Comparison of ENCODE assay signal across 8 cellular contexts in genomic region chr7:114047889-114048288, GRCh38.
A peak's percentile ranks its signal among the peaks of the same experiment; 100 is the strongest.
DNase-seq lines count a peak whose midpoint lies in the region; ATAC-seq and TF ChIP-seq lines count a peak whose summit lies in the region.

No MANE protein-coding gene starts in this region.

- CTCF ChIA-PET in activated CD8-positive, alpha-beta T cell treated with anti-CD3 and anti-CD28 coated beads, Interleukin-2, amount 10 ng/mL, durations not matched to agents 7 days and 5 days (lab: Charles Lee) = no interaction called here

- H3K9me2 ChIP-seq in hepatocyte (replicated peaks; ENCODE audit: insufficient read depth) = no peaks in the 10 kb centered on the region

- WGBS in hepatocyte (ENCODE audit: low lambda C conversion rate, missing lambda C conversion rate) = 86% methylated on average over 2 of the region's 2 CpGs

- no peaks in the 10 kb centered on the region for H4K20me1 ChIP-seq in hepatocyte (ENCODE audit: insufficient read depth, poor library complexity, severe bottlenecking)

- no peaks in the 10 kb centered on the region for H3K36me3 ChIP-seq in hepatocyte (replicated peaks; ENCODE audit: insufficient read depth, low read depth)

- H3K4me1 Mint-ChIP-seq in activated CD8-positive, alpha-beta T cell treated with anti-CD3 and anti-CD28 coated beads, Interleukin-2, amount 10 ng/mL, durations not matched to agents 7 days and 5 days (ENCODE audit: low read depth) = peaks cover 10% of the 10 kb centered on the region

- ATAC-seq in activated CD8-positive, alpha-beta T cell treated with anti-CD3 and anti-CD28 coated beads, Interleukin-2, amount 10 ng/mL, durations not matched to agents 7 days and 5 days = peak; percentile 36

- TF ChIP-seq CTCF in hepatocyte (IDR thresholded peaks at IDR 0.05; ENCODE audit: poor library complexity) = no peak

- DNase-seq in AG08395 (ENCODE audit: low spot score) = peak; percentile 57
- DNase-seq in HS-27A (ENCODE audit: low read depth) = peak; percentile 2
- no peak for DNase-seq in activated CD8-positive, alpha-beta T cell treated with anti-CD3 and anti-CD28 coated beads, Interleukin-2, amount 10 ng/mL, durations not matched to agents 7 days and 5 days
- peak; percentile 18 for DNase-seq in hepatocyte (ENCODE audit: low spot score)
- DNase-seq in NCI-H2081 treated with DMSO at 0.1 percent for 48 hours (lab: John Stamatoyannopoulos, UW) = no peak
- no peak for DNase-seq in NCI-H2196 treated with DMSO at 0.1 percent for 48 hours (lab: John Stamatoyannopoulos, UW; ENCODE audit: unreplicated experiment)
- DNase-seq in NOMO-1 treated with DMSO at 0.1 percent for 48 hours (lab: John Stamatoyannopoulos, UW; ENCODE audit: unreplicated experiment) = no peak
- DNase-seq in SW480 (ENCODE audit: low spot score) = no peak

- peak overlapping the region; percentile 60 for H3K4me2 ChIP-seq in hepatocyte

- no peaks in the 10 kb centered on the region for H3K27me3 Mint-ChIP-seq in activated CD8-positive, alpha-beta T cell treated with anti-CD3 and anti-CD28 coated beads, Interleukin-2, amount 10 ng/mL, durations not matched to agents 7 days and 5 days (ENCODE audit: low read depth)

- H3K4me3 ChIP-seq in hepatocyte = no peak overlapping the region

- no peaks in the 10 kb centered on the region for H3K36me3 Mint-ChIP-seq in activated CD8-positive, alpha-beta T cell treated with anti-CD3 and anti-CD28 coated beads, Interleukin-2, amount 10 ng/mL, durations not matched to agents 7 days and 5 days (ENCODE audit: low read depth)

- H3K9me3 ChIP-seq in hepatocyte (ENCODE audit: low read depth) = no peaks in the 10 kb centered on the region

- peak overlapping the region; percentile 70 for H3K27ac Mint-ChIP-seq in activated CD8-positive, alpha-beta T cell treated with anti-CD3 and anti-CD28 coated beads, Interleukin-2, amount 10 ng/mL, durations not matched to agents 7 days and 5 days

- H3K4me1 ChIP-seq in hepatocyte (ENCODE audit: insufficient read depth) = no peaks in the 10 kb centered on the region

- H2AFZ ChIP-seq in hepatocyte = peak overlapping the region; percentile 46

- peak overlapping the region; percentile 53 for H3K4me3 Mint-ChIP-seq in activated CD8-positive, alpha-beta T cell treated with anti-CD3 and anti-CD28 coated beads, Interleukin-2, amount 10 ng/mL, durations not matched to agents 7 days and 5 days

- no peaks in the 10 kb centered on the region for H3K27me3 ChIP-seq in hepatocyte

- peak overlapping the region; percentile 17 for H3K27ac ChIP-seq in hepatocyte

- H3K9me3 Mint-ChIP-seq in activated CD8-positive, alpha-beta T cell treated with anti-CD3 and anti-CD28 coated beads, Interleukin-2, amount 10 ng/mL, durations not matched to agents 7 days and 5 days (ENCODE audit: insufficient read depth) = no peaks in the 10 kb centered on the region

- POLR2A ChIA-PET in activated CD8-positive, alpha-beta T cell treated with anti-CD3 and anti-CD28 coated beads, Interleukin-2, amount 10 ng/mL, durations not matched to agents 7 days and 5 days (lab: Charles Lee) = no interaction called here

- H3K79me2 ChIP-seq in hepatocyte = no peaks in the 10 kb centered on the region

Comparison
In these comparisons a context has a peak if more than half of its experiments do, and no peak if none do; other contexts are left out.
1. DNase-seq: peak in AG08395 (single experiment), HS-27A (single experiment) and hepatocyte (single experiment); none in activated CD8-positive, alpha-beta T cell treated with anti-CD3 and anti-CD28 coated beads, Interleukin-2, amount 10 ng/mL, durations not matched to agents 7 days and 5 days (single experiment), NCI-H2081 treated with DMSO at 0.1 percent for 48 hours (single experiment), NCI-H2196 treated with DMSO at 0.1 percent for 48 hours (single experiment), NOMO-1 treated with DMSO at 0.1 percent for 48 hours (single experiment) and SW480 (single experiment).